In the genomic region with DNA sequence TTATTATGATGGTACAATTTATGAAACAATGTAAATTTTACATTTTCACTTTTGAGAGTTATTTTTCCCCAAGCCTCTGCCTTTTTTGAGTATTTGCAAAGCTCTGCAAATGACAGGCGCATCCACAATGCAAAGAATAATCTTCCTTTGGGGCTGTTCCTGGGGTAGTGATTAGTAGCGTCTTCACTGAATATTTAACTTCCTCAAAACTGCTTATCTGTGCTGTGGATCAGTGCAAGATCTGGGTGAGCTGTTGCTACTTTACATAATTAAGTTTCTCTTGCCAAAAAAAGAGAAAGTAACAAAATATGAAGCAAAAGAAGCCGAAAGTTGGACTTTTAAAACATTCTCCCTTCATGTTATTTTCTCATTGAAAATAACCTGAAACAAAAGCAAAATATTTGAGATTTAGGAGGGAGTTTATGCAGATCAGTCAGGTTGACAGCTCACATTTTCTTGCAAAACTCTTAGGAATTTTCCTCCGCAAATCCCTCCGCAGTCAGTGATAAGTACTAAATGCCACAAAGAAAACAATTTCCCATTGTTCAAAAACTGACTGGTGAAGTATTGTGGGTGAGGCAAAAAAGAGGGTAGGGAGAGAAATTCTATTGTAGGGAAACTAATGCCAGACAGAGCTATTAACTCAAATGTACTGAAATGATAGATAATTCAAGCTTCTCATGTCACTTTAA, we compare ENCODE assay signal across 8 cellular contexts.
DNase-seq lines count a peak whose midpoint lies in the region; ATAC-seq and TF ChIP-seq lines count a peak whose summit lies in the region.

No MANE protein-coding gene starts in this region.

- H3K9me3 Mint-ChIP-seq in activated T-helper 1 cell treated with anti-CD3 and anti-CD28 coated beads, Interleukin-12 subunit alpha, Interleukin-12 subunit beta, Interleukin-2, Interleukin-4 antibody, amounts not matched to agents 30 ng/mL and 10 ng/mL and 1 ng/mL, durations not matched to agents 14 hours and 24 hours and 36 hours, result peaks cover 8% of the 10 kb centered on the region
- no peaks in the 10 kb centered on the region for H3K9me3 Mint-ChIP-seq in naive B cell

- H3K4me3 Mint-ChIP-seq in activated T-helper 1 cell treated with anti-CD3 and anti-CD28 coated beads, Interleukin-12 subunit alpha, Interleukin-12 subunit beta, Interleukin-2, Interleukin-4 antibody, amounts not matched to agents 30 ng/mL and 10 ng/mL and 1 ng/mL, durations not matched to agents 14 hours and 24 hours and 36 hours, result peak overlapping the region; percentile 4
- H3K4me3 Mint-ChIP-seq in naive B cell, result peak overlapping the region; percentile 29 to 80 (median 60)

- in situ Hi-C loops in IMR-90 (cut with MboI; ENCODE audit: low sequenced_read_pairs), result no loop called here

- H3K23ac ChIP-seq in IMR-90 (ENCODE audit: low read depth, low read length), result no peak overlapping the region

- no peak overlapping the region for H2BK120ac ChIP-seq in IMR-90 (ENCODE audit: low read depth, low read length)

- dilution Hi-C loops in IMR-90 (cut with HindIII; ENCODE audit: low sequenced_read_pairs, unreplicated experiment), result no loop called here

- no peak for TF ChIP-seq RAD21 in IMR-90 (IDR thresholded peaks at IDR 0.05; ENCODE audit: low read length)

- no peak overlapping the region for H4K8ac ChIP-seq in IMR-90 (ENCODE audit: low read depth in 2 of 2, low read length in 2 of 2)

- no peak overlapping the region for H3K14ac ChIP-seq in IMR-90 (replicated peaks; ENCODE audit: low read depth, low read length)

- no TSS peak for BruUV-seq in IMR-90 (replicated peaks; lab: Mats Ljungman, UMichigan)

- no peaks in the 10 kb centered on the region for H3K4me1 ChIP-seq in IMR-90 (ENCODE audit: control insufficient read depth, insufficient read depth, low read length)

- H4K91ac ChIP-seq in IMR-90 (ENCODE audit: insufficient read depth, low read depth, low read length), result no peak overlapping the region

- no peak overlapping the region for H3K27ac Mint-ChIP-seq in activated T-helper 1 cell treated with anti-CD3 and anti-CD28 coated beads, Interleukin-12 subunit alpha, Interleukin-12 subunit beta, Interleukin-2, Interleukin-4 antibody, amounts not matched to agents 30 ng/mL and 10 ng/mL and 1 ng/mL, durations not matched to agents 14 hours and 24 hours and 36 hours
- H3K27ac Mint-ChIP-seq in naive B cell, result peak overlapping the region in 2 of 6 donors; percentile 4 to 71

- WGBS in IMR-90 (ENCODE audit: extremely low coverage in 2 of 2, insufficient read length in 1 of 2), 2 experiments, result no CpG with 5 or more reads among the region's 5 CpGs

- peak; percentile 21 for DNase-seq in IMR-90
- no peak for DNase-seq in activated T-helper 1 cell treated with anti-CD3 and anti-CD28 coated beads, Interleukin-12 subunit alpha, Interleukin-12 subunit beta, Interleukin-2, Interleukin-4 antibody, amounts not matched to agents 30 ng/mL and 10 ng/mL and 1 ng/mL, durations not matched to agents 14 hours and 24 hours and 36 hours (ENCODE audit: low spot score)
- peak; percentile 17 for DNase-seq in naive B cell
- no peak for DNase-seq in inferior parietal cortex (ENCODE audit: extremely low spot score)
- DNase-seq in Ammon's horn (ENCODE audit: low spot score), result no peak

- no peak overlapping the region for H3K4me3 ChIP-seq in IMR-90 (ENCODE audit: insufficient read depth, low read depth, low read length)

- H2BK5ac ChIP-seq in IMR-90 (ENCODE audit: low read depth, low read length, poor library complexity, severe bottlenecking), result no peak overlapping the region

- TF ChIP-seq CTCF in IMR-90 (conservative IDR thresholded peaks at IDR 0.05; ENCODE audit: low read depth, low read length), result no peak

- no peak overlapping the region for H2AK9ac ChIP-seq in IMR-90 (replicated peaks; ENCODE audit: low read depth, low read length, poor library complexity)

- no peak overlapping the region for H2AK5ac ChIP-seq in IMR-90 (ENCODE audit: low read depth, low read length)

- H3K27ac ChIP-seq in IMR-90 (ENCODE audit: insufficient read depth, low read length), result no peak overlapping the region

- no peaks in the 10 kb centered on the region for H3K9me3 ChIP-seq in IMR-90 (ENCODE audit: control insufficient read depth, insufficient read depth, low read length)

- H3K27me3 ChIP-seq in IMR-90 (ENCODE audit: control insufficient read depth, insufficient read depth, low read length), result no peaks in the 10 kb centered on the region

- no peak overlapping the region for H2AFZ ChIP-seq in IMR-90 (replicated peaks; ENCODE audit: low read length, poor library complexity)

- H3K56ac ChIP-seq in IMR-90 (ENCODE audit: extremely low read depth, insufficient read depth, low read length), result no peak overlapping the region

- H3K9me1 ChIP-seq in IMR-90 (ENCODE audit: insufficient read depth, low read length), result no peaks in the 10 kb centered on the region

- no peaks in the 10 kb centered on the region for H4K20me1 ChIP-seq in IMR-90 (ENCODE audit: insufficient read depth, low read length)

- CTCF ChIA-PET in IMR-90 (lab: Yijun Ruan, JAX), result no interaction called here

- intact Hi-C loops in IMR-90 (cut with micrococcal nuclease), result no loop called here
- intact Hi-C loops in activated T-helper 1 cell treated with anti-CD3 and anti-CD28 coated beads, Interleukin-12 subunit alpha, Interleukin-12 subunit beta, Interleukin-2, Interleukin-4 antibody, amounts not matched to agents 30 ng/mL and 10 ng/mL and 1 ng/mL, durations not matched to agents 14 hours and 24 hours and 36 hours (cut with micrococcal nuclease), result no loop called here

- H4K5ac ChIP-seq in IMR-90 (ENCODE audit: low read depth, low read length), result no peak overlapping the region

- no peak overlapping the region for H3K4ac ChIP-seq in IMR-90 (ENCODE audit: low read depth, low read length)

- POLR2A ChIA-PET in IMR-90 (lab: Charles Lee; ENCODE audit: unreplicated experiment), result no interaction called here

- no peaks in the 10 kb centered on the region for H3K79me1 ChIP-seq in IMR-90 (ENCODE audit: low read depth in 1 of 2, low read length in 2 of 2)

- no peak overlapping the region for H3K18ac ChIP-seq in IMR-90 (ENCODE audit: low read depth, low read length)

- ATAC-seq in GM18511 (IDR thresholded peaks at IDR 0.05; ENCODE audit: unreplicated experiment) (peak; percentile 77), IMR-90 (ENCODE audit: low read depth) (no peak), naive B cell (ENCODE audit: low read depth in 2 of 2) (peak; percentile 88 to 95), GM19395 (IDR thresholded peaks at IDR 0.05; ENCODE audit: unreplicated experiment) (no peak), GM21529 (IDR thresholded peaks at IDR 0.05; ENCODE audit: unreplicated experiment) (no peak)

- H3K36me3 ChIP-seq in IMR-90 (ENCODE audit: control insufficient read depth, insufficient read depth, low read length), result no peaks in the 10 kb centered on the region

- TF ChIP-seq POLR2A in IMR-90 (IDR thresholded peaks at IDR 0.05; ENCODE audit: low read depth, low read length), result no peak

- H2BK20ac ChIP-seq in IMR-90 (ENCODE audit: low read depth, low read length), result no peak overlapping the region

- H3K4me1 Mint-ChIP-seq in activated T-helper 1 cell treated with anti-CD3 and anti-CD28 coated beads, Interleukin-12 subunit alpha, Interleukin-12 subunit beta, Interleukin-2, Interleukin-4 antibody, amounts not matched to agents 30 ng/mL and 10 ng/mL and 1 ng/mL, durations not matched to agents 14 hours and 24 hours and 36 hours (ENCODE audit: low read depth), result peaks cover 39% of the 10 kb centered on the region
- H3K4me1 Mint-ChIP-seq in naive B cell, result peaks cover 6 to 10% (median 7%) of the 10 kb centered on the region in 3 donors

- H3K27me3 Mint-ChIP-seq in activated T-helper 1 cell treated with anti-CD3 and anti-CD28 coated beads, Interleukin-12 subunit alpha, Interleukin-12 subunit beta, Interleukin-2, Interleukin-4 antibody, amounts not matched to agents 30 ng/mL and 10 ng/mL and 1 ng/mL, durations not matched to agents 14 hours and 24 hours and 36 hours (ENCODE audit: insufficient read depth), result no peaks in the 10 kb centered on the region
- peaks cover 0 to 8% (median 8%) of the 10 kb centered on the region in 3 donors for H3K27me3 Mint-ChIP-seq in naive B cell

- no peak overlapping the region for H3K4me2 ChIP-seq in IMR-90 (ENCODE audit: low read depth, low read length)

- no peak overlapping the region for H3K9ac ChIP-seq in IMR-90 (ENCODE audit: low read depth, low read length)

- H3K36me3 Mint-ChIP-seq in activated T-helper 1 cell treated with anti-CD3 and anti-CD28 coated beads, Interleukin-12 subunit alpha, Interleukin-12 subunit beta, Interleukin-2, Interleukin-4 antibody, amounts not matched to agents 30 ng/mL and 10 ng/mL and 1 ng/mL, durations not matched to agents 14 hours and 24 hours and 36 hours (ENCODE audit: low read depth), result peaks cover 6% of the 10 kb centered on the region
- no peaks in the 10 kb centered on the region for H3K36me3 Mint-ChIP-seq in naive B cell

- no peak overlapping the region for H2BK15ac ChIP-seq in IMR-90 (ENCODE audit: low read depth, low read length)

TF ChIP-seq in IMR-90, 13 proteins besides CTCF, POLR2A, EP300 and RAD21 (continues in another document):
- TF ChIP-seq MXI1 (IDR thresholded peaks at IDR 0.05; ENCODE audit: borderline replicate concordance, low read depth, low read length) (no peak), MAZ (IDR thresholded peaks at IDR 0.05; ENCODE audit: borderline replicate concordance, low read depth, low read length) (no peak), CHD1 (IDR thresholded peaks at IDR 0.05; ENCODE audit: low read depth, low read length) (no peak), CEBPB (IDR thresholded peaks at IDR 0.05; ENCODE audit: low read depth, low read length) (no peak), BHLHE40 (IDR thresholded peaks at IDR 0.05; ENCODE audit: low read depth, low read length) (no peak), MAFK (IDR thresholded peaks at IDR 0.05; ENCODE audit: low read depth, low read length) (no peak), RFX5 (IDR thresholded peaks at IDR 0.05; ENCODE audit: low read depth, low read length) (no peak), SMC3 (IDR thresholded peaks at IDR 0.05; ENCODE audit: low read depth, low read length) (no peak), RCOR1 (IDR thresholded peaks at IDR 0.05; ENCODE audit: insufficient replicate concordance, low read length) (no peak), FOS (IDR thresholded peaks at IDR 0.05; ENCODE audit: low read depth, low read length) (no peak), NFE2L2 (IDR thresholded peaks at IDR 0.05; ENCODE audit: low read depth, low read length) (no peak)
- TF ChIP-seq, protein P1, sequence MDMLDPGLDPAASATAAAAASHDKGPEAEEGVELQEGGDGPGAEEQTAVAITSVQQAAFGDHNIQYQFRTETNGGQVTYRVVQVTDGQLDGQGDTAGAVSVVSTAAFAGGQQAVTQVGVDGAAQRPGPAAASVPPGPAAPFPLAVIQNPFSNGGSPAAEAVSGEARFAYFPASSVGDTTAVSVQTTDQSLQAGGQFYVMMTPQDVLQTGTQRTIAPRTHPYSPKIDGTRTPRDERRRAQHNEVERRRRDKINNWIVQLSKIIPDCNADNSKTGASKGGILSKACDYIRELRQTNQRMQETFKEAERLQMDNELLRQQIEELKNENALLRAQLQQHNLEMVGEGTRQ (IDR thresholded peaks at IDR 0.05; ENCODE audit: low read depth, low read length), result no peak

Comparison
In these comparisons a context has a peak if more than half of its experiments do, and no peak if none do; other contexts are left out.
1. ATAC-seq: peak in GM18511 (single experiment) and naive B cell (2 of 2); none in IMR-90 (single experiment), GM19395 (single experiment) and GM21529 (single experiment).
2. DNase-seq: peak in IMR-90 (single experiment) and naive B cell (single experiment); none in activated T-helper 1 cell treated with anti-CD3 and anti-CD28 coated beads, Interleukin-12 subunit alpha, Interleukin-12 subunit beta, Interleukin-2, Interleukin-4 antibody, amounts not matched to agents 30 ng/mL and 10 ng/mL and 1 ng/mL, durations not matched to agents 14 hours and 24 hours and 36 hours (single experiment), inferior parietal cortex (single experiment) and Ammon's horn (single experiment).